In the genomic region with DNA sequence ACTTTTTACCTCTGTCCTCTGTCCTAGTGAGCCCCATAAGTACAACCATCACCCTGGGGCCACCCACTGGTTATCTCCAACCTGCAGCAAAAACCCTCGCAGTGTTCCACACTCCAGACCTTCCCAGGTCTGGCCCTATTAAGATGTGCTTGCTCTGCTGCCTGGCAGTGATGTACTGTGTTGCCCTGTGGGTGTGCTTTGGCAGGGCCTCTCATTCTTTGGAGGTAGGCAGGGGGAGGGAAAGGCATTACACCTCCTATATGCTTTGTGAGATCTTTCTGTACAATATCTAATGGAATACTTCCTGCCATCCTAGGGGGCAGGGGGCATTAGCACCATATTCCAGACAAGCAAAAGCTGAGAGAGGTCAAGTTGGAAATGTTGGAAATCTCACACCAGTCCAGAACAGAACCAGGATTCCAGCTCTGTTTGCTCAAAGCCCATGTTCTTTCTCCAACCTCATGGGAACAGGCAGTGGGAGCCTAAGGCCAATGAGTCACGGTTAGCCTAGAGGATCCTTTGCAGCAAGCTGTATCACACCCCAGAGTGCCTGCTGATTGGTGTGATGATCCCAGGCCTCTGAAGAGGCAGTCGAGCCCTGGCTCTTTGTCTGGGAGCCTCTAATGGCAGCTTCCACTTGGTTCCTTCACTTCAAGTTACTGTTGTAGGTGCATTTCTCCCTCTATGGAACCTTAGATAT, we compare ENCODE assay signal across 18 cellular contexts. TPM values are rescaled to one million over a fixed set of nuclear protein-coding genes. Genes with fewer than 3 reads are reported as not detected.
DNase-seq lines count a peak whose midpoint lies in the region; ATAC-seq and TF ChIP-seq lines count a peak whose summit lies in the region.
"Had no signal": no experiment of that assay in that cellular context is flagged by ENCODE, and none has a peak within 500 bp of the region (broad histone marks: within the 10 kb centered on the region; RNA-seq: fewer than 3 reads in every experiment).

No MANE protein-coding gene starts in this region.

- no peak overlapping the region for H3K4me3 Mint-ChIP-seq in HFFc6
- H3K4me3 Mint-ChIP-seq: CD8-positive, alpha-beta T cell had no signal

- H3K9me3 Mint-ChIP-seq in HFFc6: no peaks in the 10 kb centered on the region
- H3K9me3 Mint-ChIP-seq: CD8-positive, alpha-beta T cell had no signal

- TF ChIP-seq CTCF in HFFc6 (IDR thresholded peaks at IDR 0.05) (no peak), astrocyte of the spinal cord (IDR thresholded peaks at IDR 0.05; ENCODE audit: low read depth, low read length) (no peak), heart left ventricle (IDR thresholded peaks at IDR 0.05) (no peak), smooth muscle cell (IDR thresholded peaks at IDR 0.05; ENCODE audit: borderline replicate concordance, insufficient read depth, poor library complexity, severe bottlenecking) (no peak), mucosa of descending colon (IDR thresholded peaks at IDR 0.05) (no peak)

- no peak overlapping the region for H3K4me2 ChIP-seq in smooth muscle cell
- H3K4me2 ChIP-seq: hepatocyte had no signal

- H3K9me3 ChIP-seq in heart left ventricle (no peaks in the 10 kb centered on the region), smooth muscle cell (replicated peaks; ENCODE audit: low read depth) (no peaks in the 10 kb centered on the region), mucosa of descending colon (no peaks in the 10 kb centered on the region)
- H3K9me3 ChIP-seq: left lung, stomach had no signal

- H3K27ac Mint-ChIP-seq in HFFc6: peak overlapping the region; percentile 79
- H3K27ac Mint-ChIP-seq: CD8-positive, alpha-beta T cell had no signal

- peaks cover 47% of the 10 kb centered on the region for H3K4me1 Mint-ChIP-seq in HFFc6 (ENCODE audit: low read depth)

- H3K27me3 ChIP-seq in heart left ventricle (no peaks in the 10 kb centered on the region), smooth muscle cell (ENCODE audit: low read depth) (no peaks in the 10 kb centered on the region)
- H3K27me3 ChIP-seq: hepatocyte, left lung, neutrophil, stomach had no signal

- H3F3A ChIP-seq in smooth muscle cell (ENCODE audit: low read depth): no peaks in the 10 kb centered on the region

- in situ Hi-C loops in astrocyte of the spinal cord (cut with HindIII; ENCODE audit: low sequenced_read_pairs): loop anchor here (25.0 kb wide), 1 partner anchor 202 kb away; no protein-coding TSS in a partner anchor

- no peak overlapping the region for H2AFZ ChIP-seq in smooth muscle cell (ENCODE audit: low read depth)
- H2AFZ ChIP-seq: hepatocyte had no signal

- WGBS in heart left ventricle, 4 donors: 71 to 80% (median 76%) methylated on average over 3 of the region's 3 CpGs
- 29% methylated on average over 3 of the region's 3 CpGs for WGBS in smooth muscle cell (ENCODE audit: low lambda C conversion rate)

- ATAC-seq in heart left ventricle (peak in 3 of 4 donors; percentile 34 to 80 (median 75)), mucosa of descending colon (no peak), HG03135 (IDR thresholded peaks at IDR 0.05; ENCODE audit: unreplicated experiment) (no peak)
- ATAC-seq: CD8-positive, alpha-beta T cell; left lung had no signal

- H3K36me3 ChIP-seq in heart left ventricle (no peaks in the 10 kb centered on the region), smooth muscle cell (ENCODE audit: low read depth) (no peaks in the 10 kb centered on the region), mucosa of descending colon (ENCODE audit: low read depth) (no peaks in the 10 kb centered on the region)
- H3K36me3 ChIP-seq: left lung, neutrophil, stomach had no signal

- DNase-seq in HFFc6: peak; percentile 85
- DNase-seq in astrocyte of the spinal cord (ENCODE audit: low read depth, low spot score): peak; percentile 53
- DNase-seq in heart left ventricle: peak in 2 of 5 donors; percentile 37 to 39
- no peak for DNase-seq in smooth muscle cell (lab: John Stamatoyannopoulos, UW; ENCODE audit: unreplicated experiment)
- DNase-seq in T-helper 1 cell: no peak
- no peak for DNase-seq in mucosa of descending colon
- DNase-seq: amygdala; CD8-positive, alpha-beta T cell; effector CD8-positive, alpha-beta T cell; GDM1; left lung; NCI-H187; NCI-H526 treated with DMSO at 0.1 percent for 48 hours; stomach had no signal

- H3K4me3 ChIP-seq in astrocyte of the spinal cord (ENCODE audit: low read depth, low read length): no peak overlapping the region
- H3K4me3 ChIP-seq in heart left ventricle: no peak overlapping the region
- no peak overlapping the region for H3K4me3 ChIP-seq in smooth muscle cell
- no peak overlapping the region for H3K4me3 ChIP-seq in mucosa of descending colon
- H3K4me3 ChIP-seq: hepatocyte, left lung, skin epidermis, stomach had no signal

- H3K27ac ChIP-seq in heart left ventricle: no peak overlapping the region
- H3K27ac ChIP-seq in smooth muscle cell (ENCODE audit: low read depth): peak overlapping the region; percentile 34
- H3K27ac ChIP-seq: hepatocyte, left lung, neutrophil, stomach had no signal

- H3K79me2 ChIP-seq in smooth muscle cell (ENCODE audit: low read depth): no peaks in the 10 kb centered on the region
- H3K79me2 ChIP-seq: hepatocyte had no signal

- no peak overlapping the region for H3K9ac ChIP-seq in smooth muscle cell (ENCODE audit: low read depth)

- no peak for TF ChIP-seq POLR2A in heart left ventricle (IDR thresholded peaks at IDR 0.05)

- no peaks in the 10 kb centered on the region for H3K4me1 ChIP-seq in heart left ventricle
- H3K4me1 ChIP-seq in smooth muscle cell (ENCODE audit: low read depth): no peaks in the 10 kb centered on the region
- H3K4me1 ChIP-seq in mucosa of descending colon (ENCODE audit: low read depth): peaks cover 15% of the 10 kb centered on the region

- H3K36me3 Mint-ChIP-seq in HFFc6 (ENCODE audit: low read depth): no peaks in the 10 kb centered on the region
- H3K36me3 Mint-ChIP-seq: CD8-positive, alpha-beta T cell had no signal

- no peaks in the 10 kb centered on the region; the same call in 1 of the 2 replicates for H3K27me3 Mint-ChIP-seq in HFFc6 (ENCODE audit: insufficient read depth)

- intact Hi-C loops in heart left ventricle (cut with DNase I): no loop called here
- intact Hi-C loops in mucosa of descending colon (cut with DNase I, micrococcal nuclease): no loop called here

- H4K20me1 ChIP-seq in smooth muscle cell (ENCODE audit: low read depth): no peaks in the 10 kb centered on the region

RNA-seq across cellular contexts. Expression of gene UBL3, which starts 59.7 kb away (rescaled TPM):
- 10 to 100 TPM; 38.0 to 57.4 (median 44.6) TPM for total RNA-seq in HFFc6 (2021; fragmentation: NEBNext Ultra II Directional; extraction: Animal tissue kit (Norgen Biotek cat#: 25700))
- total RNA-seq in heart left ventricle: 10 to 100 TPM; 19.0 to 27.7 (median 21.2) TPM
- polyA plus RNA-seq in heart left ventricle: 10 to 100 TPM in 1 of 2 donors, 1 to 10 TPM in 1; 9.1 to 19.4 TPM
- total RNA-seq in smooth muscle cell: 46.6 and 59.2 TPM in 2 replicates
- polyA plus RNA-seq in smooth muscle cell: 25.2 and 32.0 TPM in 2 replicates
- total RNA-seq in mucosa of descending colon: 10 to 100 TPM; 40.4 to 58.1 (median 43.6) TPM

Comparison
In these comparisons a context has a peak if more than half of its experiments do, and no peak if none do; other contexts are left out.
1. DNase-seq: peak in HFFc6 (single experiment) and astrocyte of the spinal cord (single experiment); none in smooth muscle cell (single experiment), T-helper 1 cell (0 of 5) and mucosa of descending colon (0 of 3).
2. ATAC-seq: peak in heart left ventricle (3 of 4); none in mucosa of descending colon (single experiment) and HG03135 (single experiment).